ENCODE assay signal across 1 cellular context in the genomic region with DNA sequence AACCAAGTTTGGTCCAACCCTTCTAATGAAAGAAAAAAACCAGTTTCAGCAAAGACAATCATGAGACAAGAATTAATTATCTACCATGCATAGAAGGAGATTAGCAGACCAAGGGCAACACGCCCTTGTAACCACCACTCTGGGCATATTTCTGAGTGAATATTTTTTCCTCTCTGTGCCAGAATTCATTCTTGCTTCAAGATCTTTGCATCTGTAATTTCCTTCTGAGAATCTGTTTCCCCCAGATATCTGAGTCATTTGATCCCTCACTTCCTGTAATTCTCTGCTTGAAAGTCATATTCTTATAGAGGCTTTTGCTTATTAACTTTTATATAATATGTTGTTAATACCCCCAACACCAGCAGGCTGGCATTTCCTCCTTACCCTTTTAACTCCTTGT.
TF ChIP-seq lines count a peak whose summit lies in the region.

No MANE protein-coding gene starts in this region.

TF ChIP-seq in endothelial cell of umbilical vein, 7 proteins besides CTCF, POLR2A, EP300 and RAD21:
- TF ChIP-seq GATA2 (IDR thresholded peaks at IDR 0.05; ENCODE audit: insufficient read depth, insufficient read length, low read depth, low read length) (peak; percentile 97), JUN (IDR thresholded peaks at IDR 0.05; ENCODE audit: borderline replicate concordance, insufficient read depth, insufficient read length, low read depth) (peak; percentile 95), POLR2AphosphoS5 (IDR thresholded peaks at IDR 0.05; ENCODE audit: insufficient read depth, low read depth, low read length) (peak; percentile 78), EZH2 (IDR thresholded peaks at IDR 0.05; ENCODE audit: borderline replicate concordance, low read depth, low read length, severe bottlenecking) (no peak), FOS (IDR thresholded peaks at IDR 0.05; ENCODE audit: borderline replicate concordance, insufficient read depth, low read length) (peak; percentile 88), MYC (IDR thresholded peaks at IDR 0.05; ENCODE audit: low read depth, low read length) (no peak)
- TF ChIP-seq, protein P1, sequence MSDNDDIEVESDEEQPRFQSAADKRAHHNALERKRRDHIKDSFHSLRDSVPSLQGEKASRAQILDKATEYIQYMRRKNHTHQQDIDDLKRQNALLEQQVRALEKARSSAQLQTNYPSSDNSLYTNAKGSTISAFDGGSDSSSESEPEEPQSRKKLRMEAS (IDR thresholded peaks at IDR 0.05; ENCODE audit: insufficient read depth, insufficient read length): no peak
TF ChIP-seq in endothelial cell of umbilical vein: peak in this region for 4.
